17 cellular contexts compared by ENCODE assay signal in the genomic region with DNA sequence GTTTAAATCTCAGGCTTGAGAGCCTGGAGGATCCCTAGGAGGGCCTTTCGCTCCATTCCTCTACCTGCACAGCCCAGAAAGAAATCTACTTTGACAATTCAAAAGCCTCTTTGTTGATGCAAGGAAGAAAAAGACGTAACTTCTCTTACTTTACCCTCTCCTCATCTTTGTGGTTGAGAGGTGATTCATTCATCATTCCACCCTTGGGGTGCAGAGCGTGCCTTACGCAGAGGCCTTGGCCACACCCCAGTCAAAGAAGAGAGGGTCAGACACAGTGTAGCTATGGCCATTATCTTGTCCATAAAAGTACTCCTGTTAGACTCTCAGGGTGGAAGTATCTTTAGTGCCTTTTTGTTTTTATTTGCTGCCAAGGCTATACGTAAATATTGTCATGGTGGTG.
DNase-seq lines count a peak whose midpoint lies in the region; TF ChIP-seq lines count a peak whose summit lies in the region.
"Had no signal": no experiment of that assay in that cellular context is flagged by ENCODE, and none has a peak within 500 bp of the region (broad histone marks: within the 10 kb centered on the region; RNA-seq: fewer than 3 reads in every experiment).

No MANE protein-coding gene starts in this region.

- no peak overlapping the region for H2BK120ac ChIP-seq in H9 (ENCODE audit: low read depth, low read length, poor library complexity, severe bottlenecking)

- intact Hi-C loops in mammary epithelial cell (cut with micrococcal nuclease) = loop anchor here (10.0 kb wide), 1 partner anchor 328 kb away; no protein-coding TSS in a partner anchor

- TF ChIP-seq CTCF in H9 (conservative IDR thresholded peaks at IDR 0.05) (no peak), mammary epithelial cell (conservative IDR thresholded peaks at IDR 0.05 in 1 of 2, IDR thresholded peaks at IDR 0.05 in 1 of 2; ENCODE audit: extremely low read depth in 1 of 2, insufficient read depth in 1 of 2, low read depth in 1 of 2, low read length in 2 of 2) (no peak), fibroblast of mammary gland (conservative IDR thresholded peaks at IDR 0.05; ENCODE audit: control insufficient read depth, insufficient read depth, low read depth, low read length) (no peak)

- H4K8ac ChIP-seq in H9 (replicated peaks; ENCODE audit: insufficient read length, low read depth, low read length) = no peak overlapping the region

- H3K27me3 Mint-ChIP-seq in H9 (ENCODE audit: low read depth) = peaks cover 2% of the 10 kb centered on the region; the same call in 1 of the 2 replicates
- H3K27me3 Mint-ChIP-seq: B cell had no signal

- H3K9me3 ChIP-seq in H9 (ENCODE audit: control insufficient read depth, low read depth, low read length) (no peaks in the 10 kb centered on the region), mammary epithelial cell (replicated peaks; ENCODE audit: insufficient read depth, low read length) (no peaks in the 10 kb centered on the region)

- no peaks in the 10 kb centered on the region for H3K79me2 ChIP-seq in H9 (ENCODE audit: insufficient read depth, low read length)
- H3K79me2 ChIP-seq in mammary epithelial cell (ENCODE audit: insufficient read depth, low read length) = no peaks in the 10 kb centered on the region

- H2BK12ac ChIP-seq in H9 (ENCODE audit: insufficient read length, low read depth, low read length) = no peak overlapping the region

- H2BK15ac ChIP-seq in H9 (ENCODE audit: low read depth, low read length) = no peak overlapping the region

- H3K9ac ChIP-seq in H9 (ENCODE audit: extremely low read depth, insufficient read length, low read length) (peak overlapping the region; percentile 11), mammary epithelial cell (ENCODE audit: insufficient read depth, low read length) (no peak overlapping the region)
- H3K9ac ChIP-seq: BLaER1 treated with 17β-estradiol and CSF1 and Interleukin-3, amounts not matched to agents 10 nM and 100 nM had no signal

- BruUV-seq in mammary epithelial cell (replicated peaks; lab: Mats Ljungman, UMichigan) = no TSS peak

- CTCF ChIA-PET in mammary epithelial cell (lab: Charles Lee; ENCODE audit: low non-redundant PET) = no interaction called here

- H3K18ac ChIP-seq in H9 (ENCODE audit: insufficient read length, low read depth, low read length) = no peak overlapping the region

- no peak overlapping the region for H3T11ph ChIP-seq in H9 (ENCODE audit: low read length)

- H3K23me2 ChIP-seq in H9 (ENCODE audit: insufficient read length, low read depth, low read length, poor library complexity, severe bottlenecking) = no peaks in the 10 kb centered on the region

- H3K4me2 ChIP-seq in H9 (ENCODE audit: insufficient read depth, insufficient read length, low read length) (no peak overlapping the region), mammary epithelial cell (ENCODE audit: insufficient read depth, low read depth, low read length) (no peak overlapping the region)
- H3K4me2 ChIP-seq: BLaER1 treated with 17β-estradiol and CSF1 and Interleukin-3, amounts not matched to agents 10 nM and 100 nM; GM23338 had no signal

- no peak overlapping the region for H3K4ac ChIP-seq in H9 (ENCODE audit: low read depth, low read length)

- no peak overlapping the region for H4K5ac ChIP-seq in H9 (ENCODE audit: insufficient read length, low read depth, low read length)

- H2AFZ ChIP-seq in H9 (ENCODE audit: low read length) (no peak overlapping the region), mammary epithelial cell (ENCODE audit: low read depth, low read length) (no peak overlapping the region)
- H2AFZ ChIP-seq: GM23338 had no signal

- H3K4me1 ChIP-seq in H9 (ENCODE audit: insufficient read depth, low read length) (no peaks in the 10 kb centered on the region), mammary epithelial cell (ENCODE audit: insufficient read depth, low read length) (peaks cover 9% of the 10 kb centered on the region)
- H3K4me1 ChIP-seq: BLaER1 treated with 17β-estradiol and CSF1 and Interleukin-3, amounts not matched to agents 10 nM and 100 nM had no signal

- peaks cover 2 to 7% of the 10 kb centered on the region in 2 experiments; a peak in 2 of 5 replicates for H3K9me3 Mint-ChIP-seq in H9
- H3K9me3 Mint-ChIP-seq: CD8-positive, alpha-beta T cell; HFFc6 had no signal

- no peaks in the 10 kb centered on the region for H3K4me1 Mint-ChIP-seq in H9
- H3K4me1 Mint-ChIP-seq: B cell, GM23338 had no signal

- H2AK5ac ChIP-seq in H9 (ENCODE audit: insufficient read length, low read length) = no peak overlapping the region

- no peak overlapping the region for H4K91ac ChIP-seq in H9 (ENCODE audit: insufficient read length, low read depth, low read length)

- H3K23ac ChIP-seq in H9 (ENCODE audit: insufficient read length, low read depth, low read length) = no peak overlapping the region

- no peak overlapping the region for H3K27ac ChIP-seq in H9 (ENCODE audit: insufficient read length, low read depth, low read length)
- no peak overlapping the region for H3K27ac ChIP-seq in mammary epithelial cell (ENCODE audit: insufficient read depth, low read depth, low read length)
- H3K27ac ChIP-seq: BLaER1 treated with 17β-estradiol and CSF1 and Interleukin-3, amounts not matched to agents 10 nM and 100 nM; HL-60 had no signal

- peak; percentile 8 for DNase-seq in A172 (ENCODE audit: low spot score)
- DNase-seq in H9 = no peak
- DNase-seq in mammary epithelial cell = peak; percentile 79
- DNase-seq in fibroblast of mammary gland (ENCODE audit: low read depth) = peak; percentile 7
- DNase-seq in dedifferentiated amniotic fluid mesenchymal stem cell (ENCODE audit: extremely low spot score) = no peak
- no peak for DNase-seq in NAMALWA (ENCODE audit: low spot score)
- no peak for DNase-seq in GF-D8 (lab: John Stamatoyannopoulos, UW)
- no peak for DNase-seq in NCI-H1417 treated with DMSO at 0.1 percent for 48 hours (lab: John Stamatoyannopoulos, UW)
- DNase-seq: 8988T; Calu3; CD8-positive, alpha-beta T cell; DMS79 treated with DMSO at 0.1 percent for 48 hours; HFFc6 had no signal

- H3K36me3 Mint-ChIP-seq in H9 (ENCODE audit: insufficient read depth in 1 of 3, low read depth in 3 of 3) = peaks cover 0 to 5% (median 4%) of the 10 kb centered on the region in 3 experiments; a peak in 4 of 7 replicates
- H3K36me3 Mint-ChIP-seq: CD8-positive, alpha-beta T cell had no signal

- H2BK20ac ChIP-seq in H9 (ENCODE audit: low read depth, low read length, poor library complexity, severe bottlenecking) = no peak overlapping the region

- H3K56ac ChIP-seq in H9 (ENCODE audit: insufficient read length, low read depth, low read length) = no peak overlapping the region

- H3K4me3 ChIP-seq in mammary epithelial cell (replicated peaks in 1 of 3; ENCODE audit: insufficient read depth in 1 of 3, low read depth in 2 of 3, low read length in 3 of 3) (no peak overlapping the region), fibroblast of mammary gland (ENCODE audit: control insufficient read depth, low read depth, low read length) (no peak overlapping the region)
- H3K4me3 ChIP-seq: BLaER1 treated with 17β-estradiol and CSF1 and Interleukin-3, amounts not matched to agents 10 nM and 100 nM; GM23338 had no signal

- peak overlapping the region in 1 of 3 experiments; percentile 57; a peak in 1 of 7 replicates for H3K27ac Mint-ChIP-seq in H9
- H3K27ac Mint-ChIP-seq: B cell; CD8-positive, alpha-beta T cell; GM23338; HFFc6 had no signal

- H3K79me1 ChIP-seq in H9 (ENCODE audit: insufficient read depth, low read depth, low read length, poor library complexity, severe bottlenecking) = no peaks in the 10 kb centered on the region

- no peak overlapping the region for H2BK5ac ChIP-seq in H9 (ENCODE audit: insufficient read length, low read length)

- H3K27me3 ChIP-seq in H9 (ENCODE audit: insufficient read depth, low read length) (no peaks in the 10 kb centered on the region), mammary epithelial cell (ENCODE audit: insufficient read depth, low read length) (no peaks in the 10 kb centered on the region)
- H3K27me3 ChIP-seq: BLaER1 treated with 17β-estradiol and CSF1 and Interleukin-3, amounts not matched to agents 10 nM and 100 nM had no signal

- no CpG with 5 or more reads among the region's 5 CpGs for WGBS in H9 (ENCODE audit: extremely low coverage, insufficient read length, low lambda C conversion rate)
- 46% methylated on average over 4 of the region's 5 CpGs for WGBS in mammary epithelial cell (ENCODE audit: low coverage, missing lambda C conversion rate)

- in situ Hi-C loops in mammary epithelial cell (cut with MboI; ENCODE audit: low sequenced_read_pairs in 2 of 2) = loop anchor here in 1 of 2 donors (25.0 kb wide), 1 partner anchor 510 kb away; no protein-coding TSS in a partner anchor

- H3K36me3 ChIP-seq in mammary epithelial cell (ENCODE audit: insufficient read depth, low read length) = no peaks in the 10 kb centered on the region

- H3K4me3 Mint-ChIP-seq in H9 = no peak overlapping the region
- H3K4me3 Mint-ChIP-seq: B cell; CD8-positive, alpha-beta T cell; GM23338; HFFc6 had no signal

- dilution Hi-C loops in mammary epithelial cell (cut with HindIII; ENCODE audit: low sequenced_read_pairs) = no loop called here

- no peak overlapping the region for H3K14ac ChIP-seq in H9 (ENCODE audit: insufficient read depth, low read length)

- H4K20me1 ChIP-seq in H9 (ENCODE audit: control insufficient read depth, insufficient read depth, insufficient read length) = no peaks in the 10 kb centered on the region
- H4K20me1 ChIP-seq in mammary epithelial cell (ENCODE audit: insufficient read depth, low read length) = no peaks in the 10 kb centered on the region
- H4K20me1 ChIP-seq: BLaER1 treated with 17β-estradiol and CSF1 and Interleukin-3, amounts not matched to agents 10 nM and 100 nM had no signal

Comparison
In these comparisons a context has a peak if more than half of its experiments do, and no peak if none do; other contexts are left out.
1. DNase-seq: peak in A172 (single experiment), mammary epithelial cell (single experiment) and fibroblast of mammary gland (single experiment); none in H9 (single experiment), dedifferentiated amniotic fluid mesenchymal stem cell (single experiment), NAMALWA (single experiment), GF-D8 (single experiment) and NCI-H1417 treated with DMSO at 0.1 percent for 48 hours (single experiment).